8 cellular contexts compared by ENCODE assay signal in the genomic region with DNA sequence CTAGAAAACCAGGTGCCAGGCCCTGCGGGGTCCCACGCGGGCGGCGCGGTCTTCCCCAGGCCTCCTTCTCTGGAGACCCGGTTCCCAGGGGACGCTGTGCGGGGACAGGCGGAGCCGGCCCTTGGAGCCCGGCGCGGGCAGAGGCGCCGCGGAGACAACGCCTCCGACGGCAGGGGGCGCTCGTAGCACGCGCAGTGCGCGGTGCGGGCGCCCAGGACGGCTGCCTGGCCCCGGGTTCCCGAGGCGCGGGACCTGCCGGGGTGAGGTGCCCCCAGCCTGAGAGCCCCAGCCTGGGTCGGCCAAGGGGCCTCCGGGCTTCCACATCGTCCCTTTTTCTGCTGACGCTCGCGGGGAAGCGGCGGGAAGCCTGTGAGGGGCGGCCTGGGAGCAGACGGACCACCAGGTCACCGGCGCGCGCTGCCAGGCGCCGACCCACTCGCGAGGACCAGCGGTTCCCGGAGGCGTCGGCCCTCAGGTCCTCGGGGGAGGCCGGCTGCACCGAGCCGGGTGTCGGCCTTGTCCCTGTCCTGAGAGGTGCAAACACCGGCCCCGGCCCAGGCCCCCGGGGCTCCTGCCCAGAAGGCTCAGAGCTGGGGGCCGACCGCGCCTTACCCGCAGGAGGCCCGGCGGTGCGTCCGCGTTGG. TPM values are rescaled to one million over a fixed set of nuclear protein-coding genes. Genes with fewer than 3 reads are reported as not detected.
DNase-seq lines count a peak whose midpoint lies in the region; ATAC-seq and TF ChIP-seq lines count a peak whose summit lies in the region.

No MANE protein-coding gene starts in this region.

- no peak overlapping the region for H3K4me3 Mint-ChIP-seq in activated T-cell treated with anti-CD3 and anti-CD28 coated beads, Interleukin-2, amount 50 U/mL, for 72 hours
- peak overlapping the region; percentile 65 for H3K4me3 Mint-ChIP-seq in nephron progenitor cell

- H3K27ac Mint-ChIP-seq in activated T-cell treated with anti-CD3 and anti-CD28 coated beads, Interleukin-2, amount 50 U/mL, for 72 hours, result no peak overlapping the region
- no peak overlapping the region for H3K27ac Mint-ChIP-seq in nephron progenitor cell

- H3K9me3 ChIP-seq in suprapubic skin, result no peaks in the 10 kb centered on the region

- H3K36me3 ChIP-seq in suprapubic skin, result no peaks in the 10 kb centered on the region

- peak; percentile 81 for DNase-seq in OCI-M1 (lab: John Stamatoyannopoulos, UW)
- peak; percentile 74 to 84 for DNase-seq in activated T-cell treated with anti-CD3 and anti-CD28 coated beads, Interleukin-2, amount 50 U/mL, for 72 hours
- DNase-seq in fibroblast of pulmonary artery (ENCODE audit: low read depth), result peak; percentile 48
- DNase-seq in nephron progenitor cell, result peak; percentile 93
- peak; percentile 62 to 82 for DNase-seq in suprapubic skin (ENCODE audit: low spot score in 2 of 2)

- peak overlapping the region; percentile 42 for H3K27ac ChIP-seq in suprapubic skin

- WGBS in suprapubic skin, result 2% methylated on average over 12 of the region's 73 CpGs

- H3K36me3 Mint-ChIP-seq in activated T-cell treated with anti-CD3 and anti-CD28 coated beads, Interleukin-2, amount 50 U/mL, for 72 hours (ENCODE audit: insufficient read depth in 2 of 2), result peaks cover 0 to 3% of the 10 kb centered on the region in 2 donors
- no peaks in the 10 kb centered on the region for H3K36me3 Mint-ChIP-seq in nephron progenitor cell (ENCODE audit: low read depth)

- H3K27me3 Mint-ChIP-seq in activated T-cell treated with anti-CD3 and anti-CD28 coated beads, Interleukin-2, amount 50 U/mL, for 72 hours (ENCODE audit: low read depth), result peaks cover 79% of the 10 kb centered on the region
- peaks cover 68% of the 10 kb centered on the region for H3K27me3 Mint-ChIP-seq in nephron progenitor cell (ENCODE audit: low read depth, poor library complexity)

- H3K4me1 ChIP-seq in suprapubic skin, result peaks cover 48% of the 10 kb centered on the region

- peak; percentile 77 for ATAC-seq in HG02973 (IDR thresholded peaks at IDR 0.05; ENCODE audit: unreplicated experiment)
- peak; percentile 84 to 85 for ATAC-seq in activated T-cell treated with anti-CD3 and anti-CD28 coated beads, Interleukin-2, amount 50 U/mL, for 72 hours (replicated peaks in 1 of 2)
- no peak for ATAC-seq in HG02852 (IDR thresholded peaks at IDR 0.05; ENCODE audit: unreplicated experiment)

- no peak for TF ChIP-seq EP300 in suprapubic skin (IDR thresholded peaks at IDR 0.05)

- peaks cover 34% of the 10 kb centered on the region for H3K4me1 Mint-ChIP-seq in activated T-cell treated with anti-CD3 and anti-CD28 coated beads, Interleukin-2, amount 50 U/mL, for 72 hours (ENCODE audit: low read depth)
- peaks cover 64% of the 10 kb centered on the region for H3K4me1 Mint-ChIP-seq in nephron progenitor cell

- no peak for TF ChIP-seq POLR2A in suprapubic skin (IDR thresholded peaks at IDR 0.05)

- H3K4me3 ChIP-seq in fibroblast of pulmonary artery (replicated peaks; ENCODE audit: low read depth, low read length), result peak overlapping the region; percentile 45
- peak overlapping the region; percentile 56 for H3K4me3 ChIP-seq in suprapubic skin

- TF ChIP-seq CTCF in GM12873 (IDR thresholded peaks at IDR 0.05; ENCODE audit: insufficient read depth, low read depth, low read length, missing control alignments) (peak; percentile 88), fibroblast of pulmonary artery (IDR thresholded peaks at IDR 0.05; ENCODE audit: low read length, missing control alignments) (peak; percentile 38), nephron progenitor cell (IDR thresholded peaks at IDR 0.05) (peak; percentile 91), suprapubic skin (IDR thresholded peaks at IDR 0.05) (peak; percentile 74 to 96)

- no peaks in the 10 kb centered on the region for H3K9me3 Mint-ChIP-seq in activated T-cell treated with anti-CD3 and anti-CD28 coated beads, Interleukin-2, amount 50 U/mL, for 72 hours
- H3K9me3 Mint-ChIP-seq in nephron progenitor cell, result no peaks in the 10 kb centered on the region

- H3K27me3 ChIP-seq in suprapubic skin, result peaks cover 87% of the 10 kb centered on the region

RNA-seq across cellular contexts. Expression of a gene that starts 5.2 kb away (rescaled TPM):
- total RNA-seq in activated T-cell treated with anti-CD3 and anti-CD28 coated beads, Interleukin-2, amount 50 U/mL, for 72 hours, result under 1 TPM; 0.17 to 0.30 TPM
- 10 to 100 TPM; 14.5 to 35.8 (median 21.4) TPM for total RNA-seq in suprapubic skin

Comparison
In these comparisons a context has a peak if more than half of its experiments do, and no peak if none do; other contexts are left out.
1. CTCF ChIP-seq: peak in every context shown above with its lines; median percentile 91 in nephron progenitor cell; 88 in GM12873; 85 in suprapubic skin; 38 in fibroblast of pulmonary artery.
2. RNA of a gene that starts 5.2 kb away (total RNA-seq): 14.5 to 35.8 TPM in suprapubic skin; 0.17 to 0.30 TPM in activated T-cell treated with anti-CD3 and anti-CD28 coated beads, Interleukin-2, amount 50 U/mL, for 72 hours; every median in the first group is over 10 times any median in the second.
3. Peak in every context shown above with its lines, with median percentiles within 50 percentile points of each other: DNase-seq.